In the genomic region with DNA sequence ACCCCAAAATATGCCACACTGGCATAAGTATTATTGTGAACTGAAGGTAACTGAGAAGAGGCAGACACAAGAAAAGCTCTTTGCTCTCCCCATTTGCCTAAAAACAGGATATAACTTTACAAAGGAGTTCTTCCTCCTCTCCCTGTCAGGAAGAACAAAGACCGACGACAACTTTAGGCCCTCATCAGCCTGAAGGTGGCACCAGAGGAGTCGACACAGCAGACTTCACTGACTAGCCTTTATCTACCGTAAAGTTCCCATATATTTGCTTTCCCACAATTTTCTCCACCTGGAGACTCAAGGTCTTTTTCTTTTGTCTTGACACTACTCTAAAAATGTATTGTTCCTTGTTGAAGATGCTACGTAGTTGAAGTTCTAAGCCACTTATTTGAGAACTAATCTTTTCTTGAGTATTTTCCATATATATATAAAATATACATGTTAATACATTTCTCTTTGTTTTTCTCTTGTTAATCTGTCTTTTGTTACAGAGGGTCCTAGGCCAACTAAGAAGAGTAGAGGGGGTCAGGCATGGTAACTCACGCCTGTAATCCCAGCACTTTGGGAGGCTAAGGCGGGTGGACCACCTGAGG, we compare ENCODE assay signal across 1 cellular context.
TF ChIP-seq lines count a peak whose summit lies in the region.

No MANE protein-coding gene starts in this region.

TF ChIP-seq in GM23338, 12 proteins besides CTCF, POLR2A, EP300 and RAD21 (continued from another document):
- TF ChIP-seq, protein P1, sequence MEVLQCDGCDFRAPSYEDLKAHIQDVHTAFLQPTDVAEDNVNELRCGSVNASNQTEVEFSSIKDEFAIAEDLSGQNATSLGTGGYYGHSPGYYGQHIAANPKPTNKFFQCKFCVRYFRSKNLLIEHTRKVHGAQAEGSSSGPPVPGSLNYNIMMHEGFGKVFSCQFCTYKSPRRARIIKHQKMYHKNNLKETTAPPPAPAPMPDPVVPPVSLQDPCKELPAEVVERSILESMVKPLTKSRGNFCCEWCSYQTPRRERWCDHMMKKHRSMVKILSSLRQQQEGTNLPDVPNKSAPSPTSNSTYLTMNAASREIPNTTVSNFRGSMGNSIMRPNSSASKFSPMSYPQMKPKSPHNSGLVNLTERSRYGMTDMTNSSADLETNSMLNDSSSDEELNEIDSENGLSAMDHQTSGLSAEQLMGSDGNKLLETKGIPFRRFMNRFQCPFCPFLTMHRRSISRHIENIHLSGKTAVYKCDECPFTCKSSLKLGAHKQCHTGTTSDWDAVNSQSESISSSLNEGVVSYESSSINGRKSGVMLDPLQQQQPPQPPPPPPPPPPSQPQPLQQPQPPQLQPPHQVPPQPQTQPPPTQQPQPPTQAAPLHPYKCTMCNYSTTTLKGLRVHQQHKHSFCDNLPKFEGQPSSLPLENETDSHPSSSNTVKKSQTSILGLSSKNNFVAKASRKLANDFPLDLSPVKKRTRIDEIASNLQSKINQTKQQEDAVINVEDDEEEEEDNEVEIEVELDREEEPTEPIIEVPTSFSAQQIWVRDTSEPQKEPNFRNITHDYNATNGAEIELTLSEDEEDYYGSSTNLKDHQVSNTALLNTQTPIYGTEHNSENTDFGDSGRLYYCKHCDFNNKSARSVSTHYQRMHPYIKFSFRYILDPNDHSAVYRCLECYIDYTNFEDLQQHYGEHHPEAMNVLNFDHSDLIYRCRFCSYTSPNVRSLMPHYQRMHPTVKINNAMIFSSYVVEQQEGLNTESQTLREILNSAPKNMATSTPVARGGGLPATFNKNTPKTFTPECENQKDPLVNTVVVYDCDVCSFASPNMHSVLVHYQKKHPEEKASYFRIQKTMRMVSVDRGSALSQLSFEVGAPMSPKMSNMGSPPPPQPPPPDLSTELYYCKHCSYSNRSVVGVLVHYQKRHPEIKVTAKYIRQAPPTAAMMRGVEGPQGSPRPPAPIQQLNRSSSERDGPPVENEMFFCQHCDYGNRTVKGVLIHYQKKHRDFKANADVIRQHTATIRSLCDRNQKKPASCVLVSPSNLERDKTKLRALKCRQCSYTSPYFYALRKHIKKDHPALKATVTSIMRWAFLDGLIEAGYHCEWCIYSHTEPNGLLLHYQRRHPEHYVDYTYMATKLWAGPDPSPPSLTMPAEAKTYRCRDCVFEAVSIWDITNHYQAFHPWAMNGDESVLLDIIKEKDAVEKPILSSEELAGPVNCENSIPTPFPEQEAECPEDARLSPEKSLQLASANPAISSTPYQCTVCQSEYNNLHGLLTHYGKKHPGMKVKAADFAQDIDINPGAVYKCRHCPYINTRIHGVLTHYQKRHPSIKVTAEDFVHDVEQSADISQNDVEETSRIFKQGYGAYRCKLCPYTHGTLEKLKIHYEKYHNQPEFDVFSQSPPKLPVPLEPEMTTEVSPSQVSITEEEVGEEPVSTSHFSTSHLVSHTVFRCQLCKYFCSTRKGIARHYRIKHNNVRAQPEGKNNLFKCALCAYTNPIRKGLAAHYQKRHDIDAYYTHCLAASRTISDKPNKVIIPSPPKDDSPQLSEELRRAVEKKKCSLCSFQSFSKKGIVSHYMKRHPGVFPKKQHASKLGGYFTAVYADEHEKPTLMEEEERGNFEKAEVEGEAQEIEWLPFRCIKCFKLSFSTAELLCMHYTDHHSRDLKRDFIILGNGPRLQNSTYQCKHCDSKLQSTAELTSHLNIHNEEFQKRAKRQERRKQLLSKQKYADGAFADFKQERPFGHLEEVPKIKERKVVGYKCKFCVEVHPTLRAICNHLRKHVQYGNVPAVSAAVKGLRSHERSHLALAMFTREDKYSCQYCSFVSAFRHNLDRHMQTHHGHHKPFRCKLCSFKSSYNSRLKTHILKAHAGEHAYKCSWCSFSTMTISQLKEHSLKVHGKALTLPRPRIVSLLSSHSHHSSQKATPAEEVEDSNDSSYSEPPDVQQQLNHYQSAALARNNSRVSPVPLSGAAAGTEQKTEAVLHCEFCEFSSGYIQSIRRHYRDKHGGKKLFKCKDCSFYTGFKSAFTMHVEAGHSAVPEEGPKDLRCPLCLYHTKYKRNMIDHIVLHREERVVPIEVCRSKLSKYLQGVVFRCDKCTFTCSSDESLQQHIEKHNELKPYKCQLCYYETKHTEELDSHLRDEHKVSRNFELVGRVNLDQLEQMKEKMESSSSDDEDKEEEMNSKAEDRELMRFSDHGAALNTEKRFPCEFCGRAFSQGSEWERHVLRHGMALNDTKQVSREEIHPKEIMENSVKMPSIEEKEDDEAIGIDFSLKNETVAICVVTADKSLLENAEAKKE (CRISPR knock-in tag; IDR thresholded peaks at IDR 0.05), result no peak
- TF ChIP-seq ZNF331 (CRISPR knock-in tag; IDR thresholded peaks at IDR 0.05; ENCODE audit: low read depth) (no peak), CREB1 (CRISPR knock-in tag; IDR thresholded peaks at IDR 0.05; ENCODE audit: low read depth) (no peak), EZH2phosphoT487 (IDR thresholded peaks at IDR 0.05; ENCODE audit: unreplicated experiment) (no peak)
- TF ChIP-seq, protein P2, sequence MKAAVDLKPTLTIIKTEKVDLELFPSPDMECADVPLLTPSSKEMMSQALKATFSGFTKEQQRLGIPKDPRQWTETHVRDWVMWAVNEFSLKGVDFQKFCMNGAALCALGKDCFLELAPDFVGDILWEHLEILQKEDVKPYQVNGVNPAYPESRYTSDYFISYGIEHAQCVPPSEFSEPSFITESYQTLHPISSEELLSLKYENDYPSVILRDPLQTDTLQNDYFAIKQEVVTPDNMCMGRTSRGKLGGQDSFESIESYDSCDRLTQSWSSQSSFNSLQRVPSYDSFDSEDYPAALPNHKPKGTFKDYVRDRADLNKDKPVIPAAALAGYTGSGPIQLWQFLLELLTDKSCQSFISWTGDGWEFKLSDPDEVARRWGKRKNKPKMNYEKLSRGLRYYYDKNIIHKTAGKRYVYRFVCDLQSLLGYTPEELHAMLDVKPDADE (IDR thresholded peaks at IDR 0.05), result no peak
